In genomic region chr15:47185222-47185800, GRCh38 we compare ENCODE assay signal across 9 cellular contexts.
DNase-seq lines count a peak whose midpoint lies in the region; ATAC-seq lines count a peak whose summit lies in the region.
"Had no signal": no experiment of that assay in that cellular context is flagged by ENCODE, and none has a peak within 500 bp of the region (broad histone marks: within the 10 kb centered on the region; RNA-seq: fewer than 3 reads in every experiment).

No MANE protein-coding gene starts in this region.

- no peaks in the 10 kb centered on the region for H3K36me3 Mint-ChIP-seq in T-helper 17 cell (ENCODE audit: low read depth)
- no peaks in the 10 kb centered on the region for H3K36me3 Mint-ChIP-seq in stimulated activated naive B cell treated with anti-CD40 and anti-IgM and Interleukin-4, amounts not matched to agents 10 μg/mL and 1 μg/mL and 100 μg/mL, for 72 hours

- no peaks in the 10 kb centered on the region for H3K36me3 ChIP-seq in iPS-18a (ENCODE audit: control insufficient read depth, low read depth, low read length)
- H3K36me3 ChIP-seq: BLaER1 had no signal

- peaks cover 3% of the 10 kb centered on the region for H3K4me1 Mint-ChIP-seq in T-helper 17 cell
- peaks cover 6 to 8% of the 10 kb centered on the region in 2 donors for H3K4me1 Mint-ChIP-seq in stimulated activated naive B cell treated with anti-CD40 and anti-IgM and Interleukin-4, amounts not matched to agents 10 μg/mL and 1 μg/mL and 100 μg/mL, for 72 hours

- peak overlapping the region; percentile 77 for H3K4me3 Mint-ChIP-seq in T-helper 17 cell
- H3K4me3 Mint-ChIP-seq in stimulated activated naive B cell treated with anti-CD40 and anti-IgM and Interleukin-4, amounts not matched to agents 10 μg/mL and 1 μg/mL and 100 μg/mL, for 72 hours, result peak overlapping the region; percentile 70 to 82

- H3K27me3 ChIP-seq in iPS-18a (ENCODE audit: control insufficient read depth, insufficient read depth, low read length), result peaks cover 89% of the 10 kb centered on the region

- peak overlapping the region; percentile 63 for H3K4me3 ChIP-seq in iPS-18a (ENCODE audit: low read length)

- peaks cover 0 to 2% of the 10 kb centered on the region in 2 donors for H3K9me3 Mint-ChIP-seq in stimulated activated naive B cell treated with anti-CD40 and anti-IgM and Interleukin-4, amounts not matched to agents 10 μg/mL and 1 μg/mL and 100 μg/mL, for 72 hours

- H3K4me1 ChIP-seq in iPS-18a (ENCODE audit: control insufficient read depth, low read depth, low read length), result peaks cover 41% of the 10 kb centered on the region
- H3K4me1 ChIP-seq: BLaER1 had no signal

- no peak for ATAC-seq in T-helper 17 cell
- no peak for ATAC-seq in stimulated activated naive B cell treated with anti-CD40 and anti-IgM and Interleukin-4, amounts not matched to agents 10 μg/mL and 1 μg/mL and 100 μg/mL, for 72 hours (replicated peaks)

- H3K9ac ChIP-seq in iPS-18a (ENCODE audit: low read length), result peak overlapping the region; percentile 16
- H3K9ac ChIP-seq: BLaER1 had no signal

- peaks cover 43% of the 10 kb centered on the region for H3K27me3 Mint-ChIP-seq in T-helper 17 cell
- peaks cover 55 to 56% of the 10 kb centered on the region in 2 donors for H3K27me3 Mint-ChIP-seq in stimulated activated naive B cell treated with anti-CD40 and anti-IgM and Interleukin-4, amounts not matched to agents 10 μg/mL and 1 μg/mL and 100 μg/mL, for 72 hours

- H3K27ac ChIP-seq in iPS-18a (ENCODE audit: low read length), result no peak overlapping the region
- H3K27ac ChIP-seq: BLaER1 had no signal

- DNase-seq in NCI-H748 (lab: John Stamatoyannopoulos, UW; ENCODE audit: unreplicated experiment) (peak; percentile 60), NCI-H748 treated with DMSO at 0.1 percent for 48 hours (lab: John Stamatoyannopoulos, UW) (no peak), T-helper 17 cell (no peak), pons (ENCODE audit: low spot score) (no peak), GM19240 (ENCODE audit: insufficient read length, low spot score) (no peak), NAMALWA (ENCODE audit: low spot score) (no peak)
- DNase-seq in stimulated activated naive B cell treated with anti-CD40 and anti-IgM and Interleukin-4, amounts not matched to agents 10 μg/mL and 1 μg/mL and 100 μg/mL, for 72 hours, result no peak

- H3K27ac Mint-ChIP-seq in T-helper 17 cell, result no peak overlapping the region
- H3K27ac Mint-ChIP-seq in stimulated activated naive B cell treated with anti-CD40 and anti-IgM and Interleukin-4, amounts not matched to agents 10 μg/mL and 1 μg/mL and 100 μg/mL, for 72 hours, result no peak overlapping the region

- H3K9me3 ChIP-seq in T-helper 17 cell (ENCODE audit: control insufficient read depth, low read length, poor library complexity, severe bottlenecking), result no peaks in the 10 kb centered on the region
- H3K9me3 ChIP-seq in iPS-18a (ENCODE audit: control insufficient read depth, low read depth, low read length), result no peaks in the 10 kb centered on the region
